In genomic region chr3:124032351-124032880, GRCh38 we compare ENCODE assay signal across 7 cellular contexts. TPM values are rescaled to one million over a fixed set of nuclear protein-coding genes. Genes with fewer than 3 reads are reported as not detected.
A peak's percentile ranks its signal among the peaks of the same experiment; 100 is the strongest.
DNase-seq lines count a peak whose midpoint lies in the region; ATAC-seq and TF ChIP-seq lines count a peak whose summit lies in the region.

No MANE protein-coding gene starts in this region.

- no peaks in the 10 kb centered on the region; the same call in 1 of the 2 replicates for H3K79me2 ChIP-seq in GM23338 (replicated peaks; ENCODE audit: insufficient read depth)

- H3K4me1 ChIP-seq in GM23338 (ENCODE audit: insufficient read depth) (peaks cover 13% of the 10 kb centered on the region), stomach (peaks cover 19 to 34% (median 25%) of the 10 kb centered on the region in 4 donors)

- no peaks in the 10 kb centered on the region for H3K9me3 ChIP-seq in stomach

- H3K27me3 Mint-ChIP-seq in GM23338 (ENCODE audit: insufficient read depth, low read depth, poor library complexity), result peaks cover 37% of the 10 kb centered on the region

- H3K4me1 Mint-ChIP-seq in GM23338, result peaks cover 12% of the 10 kb centered on the region

- H4K20me1 ChIP-seq in GM23338 (replicated peaks; ENCODE audit: insufficient read depth), result peaks cover 9% of the 10 kb centered on the region

- intact Hi-C loops in stomach (cut with DNase I; ENCODE audit: low total_unique reads), result no loop called here

- H3K27ac ChIP-seq in GM23338 (ENCODE audit: low read depth) (no peak overlapping the region), layer of hippocampus (ENCODE audit: low read depth, low read length) (peak overlapping the region; percentile 48), stomach (peak overlapping the region; percentile 51 to 89 (median 80))

- ATAC-seq in GM23338 (peak; percentile 15), GM19023 (IDR thresholded peaks at IDR 0.05; ENCODE audit: unreplicated experiment) (no peak), HG03378 (IDR thresholded peaks at IDR 0.05; ENCODE audit: unreplicated experiment) (no peak)

- H3K4me2 ChIP-seq in GM23338, result peak overlapping the region; percentile 92

- H3K9me2 ChIP-seq in GM23338 (ENCODE audit: insufficient read depth), result no peaks in the 10 kb centered on the region

- H3K4me3 Mint-ChIP-seq in GM23338, result peak overlapping the region; percentile 83

- DNase-seq in GM23338 (ENCODE audit: low spot score), result peak; percentile 54
- DNase-seq in NCI-H2196 (lab: John Stamatoyannopoulos, UW; ENCODE audit: unreplicated experiment), result peak; percentile 71
- DNase-seq in cardiac fibroblast (ENCODE audit: low read depth in 2 of 2), result peak; percentile 52 to 56
- DNase-seq in stomach, result no peak

- no peak overlapping the region for H3K27ac Mint-ChIP-seq in GM23338

- no peak for TF ChIP-seq POLR2A in stomach (IDR thresholded peaks at IDR 0.05)

- H3K4me3 ChIP-seq in GM23338 (peak overlapping the region; percentile 74), cardiac fibroblast (replicated peaks in 1 of 2; ENCODE audit: low read depth in 2 of 2, low read length in 2 of 2) (peak overlapping the region; percentile 43 to 63), stomach (peak overlapping the region; percentile 61 to 82 (median 66))

- no peaks in the 10 kb centered on the region for H3F3A ChIP-seq in GM23338 (replicated peaks; ENCODE audit: low read depth)

- no peaks in the 10 kb centered on the region; the same call in 2 of the 3 replicates for H3K9me3 Mint-ChIP-seq in GM23338

- no peaks in the 10 kb centered on the region for H3K36me3 ChIP-seq in GM23338 (ENCODE audit: insufficient read depth)
- no peaks in the 10 kb centered on the region for H3K36me3 ChIP-seq in stomach

- no peaks in the 10 kb centered on the region; the same call in 2 of the 3 replicates for H3K36me3 Mint-ChIP-seq in GM23338 (ENCODE audit: low read depth)

- H2AFZ ChIP-seq in GM23338, result peak overlapping the region; percentile 98

- TF ChIP-seq CTCF in GM23338 (conservative IDR thresholded peaks at IDR 0.05; ENCODE audit: low read depth in 2 of 2), result no peak
- TF ChIP-seq CTCF in cardiac fibroblast (IDR thresholded peaks at IDR 0.05; ENCODE audit: low read depth, low read length), result no peak
- TF ChIP-seq CTCF in stomach (IDR thresholded peaks at IDR 0.05), result no peak

- TF ChIP-seq EP300 in stomach (IDR thresholded peaks at IDR 0.05), result no peak

- H3K27me3 ChIP-seq in GM23338 (ENCODE audit: insufficient read depth), result peaks cover 73% of the 10 kb centered on the region
- peaks cover 2% of the 10 kb centered on the region for H3K27me3 ChIP-seq in layer of hippocampus (ENCODE audit: control insufficient read depth, insufficient read depth, low read length)
- peaks cover 0 to 73% (median 40%) of the 10 kb centered on the region in 3 donors for H3K27me3 ChIP-seq in stomach

- WGBS in stomach, 5 donors, result 12 to 25% (median 15%) methylated on average over 17 to 29 of the region's 29 CpGs

TF ChIP-seq in GM23338, 12 proteins besides CTCF, POLR2A, EP300 and RAD21:
- TF ChIP-seq EZH2phosphoT487 (IDR thresholded peaks at IDR 0.05; ENCODE audit: unreplicated experiment) (no peak), POLR2AphosphoS5 (IDR thresholded peaks at IDR 0.05; ENCODE audit: low read depth) (peak; percentile 23; the same call in 1 of the 2 replicates), NANOG (IDR thresholded peaks at IDR 0.05; ENCODE audit: borderline replicate concordance) (no peak)

RNA-seq across cellular contexts. Expression of gene KALRN, which starts 0.8 kb away (rescaled TPM):
- total RNA-seq in GM23338 (2014; rRNA removed; shearing (Covaris generic)), result 12.0 and 13.6 TPM in 2 replicates
- polyA plus RNA-seq in GM23338 (2016; fragmentation: Nextera tagmentation; extraction: Ambion mirVana), result 2.4 and 4.2 TPM in 2 replicates
- total RNA-seq in stomach, result 100 to 1,000 TPM in 1 of 5 donors, 10 to 100 TPM in 4; 23.8 to 133 (median 93.8) TPM
- 10 to 100 TPM in 2 of 3 donors, 1 to 10 TPM in 1; 8.3 to 40.2 (median 19.5) TPM for polyA plus RNA-seq in stomach

RNA-seq across cellular contexts. Expression of gene ROPN1, which starts 40.5 kb away (rescaled TPM):
- 0.27 TPM in 1 of 2 replicates, not detected in the other for total RNA-seq in GM23338 (2014; rRNA removed; shearing (Covaris generic))
- 0.11 TPM in 1 of 2 replicates, not detected in the other for polyA plus RNA-seq in GM23338 (2016; fragmentation: Nextera tagmentation; extraction: Ambion mirVana)
- under 1 TPM in 1 of 5 donors, not detected in 4; 0.55 TPM for total RNA-seq in stomach
- under 1 TPM in 1 of 3 donors, not detected in 2; 0.15 TPM for polyA plus RNA-seq in stomach
